Comparison of ENCODE assay signal across 10 cellular contexts in the genomic region with DNA sequence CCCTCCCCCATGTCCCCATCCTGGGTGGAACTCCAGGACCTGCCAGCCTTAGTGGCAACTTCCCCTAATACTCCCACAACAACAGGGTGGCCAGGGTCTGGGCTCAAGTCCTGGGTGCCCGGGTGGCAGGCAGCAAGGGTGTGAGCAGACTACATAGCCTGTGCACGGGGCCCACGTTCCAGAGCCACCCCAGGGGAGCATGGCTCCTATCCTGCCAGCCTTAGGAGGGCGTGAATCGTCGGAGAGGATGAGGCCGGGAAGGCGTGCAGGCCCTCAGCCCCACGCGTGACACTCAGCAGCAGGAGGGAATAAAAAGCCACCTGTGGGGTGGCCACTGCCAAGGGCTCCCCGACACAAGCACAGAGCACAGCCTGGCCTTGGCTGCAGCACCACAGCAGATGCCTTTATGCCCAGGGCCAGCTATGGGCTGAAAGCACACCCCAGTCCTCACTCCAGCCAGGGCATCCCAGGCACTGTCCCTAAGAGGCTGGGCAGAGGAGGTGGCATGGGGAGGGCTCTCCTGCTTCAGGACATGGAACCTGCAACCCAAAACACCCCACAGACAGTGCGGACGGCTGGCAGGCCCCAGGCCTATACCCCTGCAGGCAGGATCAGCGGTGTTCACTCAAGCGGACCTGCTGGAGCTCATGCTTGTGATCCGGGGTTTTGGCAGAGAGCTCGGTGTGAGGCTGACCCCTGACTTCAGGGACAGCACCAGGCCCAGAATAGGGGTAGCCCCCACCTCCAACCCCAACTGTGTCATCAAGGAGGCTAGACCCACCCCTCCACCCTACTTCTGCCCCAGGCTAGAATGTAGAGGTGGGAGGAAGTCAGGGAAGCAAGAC. TPM values are rescaled to one million over a fixed set of nuclear protein-coding genes. Genes with fewer than 3 reads are reported as not detected.
DNase-seq lines count a peak whose midpoint lies in the region; TF ChIP-seq lines count a peak whose summit lies in the region.
"Had no signal": no experiment of that assay in that cellular context is flagged by ENCODE, and none has a peak within 500 bp of the region (broad histone marks: within the 10 kb centered on the region; RNA-seq: fewer than 3 reads in every experiment).

No MANE protein-coding gene starts in this region.

- H3K4ac ChIP-seq in mesenchymal stem cell (ENCODE audit: low read depth in 1 of 2, low read length in 2 of 2), result peak overlapping the region; percentile 51 to 91

- peaks cover 56% of the 10 kb centered on the region for H3K4me1 ChIP-seq in colonic mucosa
- H3K4me1 ChIP-seq in mesenchymal stem cell (ENCODE audit: control insufficient read depth, insufficient read depth, low read depth, low read length), result peaks cover 77% of the 10 kb centered on the region
- peaks cover 38% of the 10 kb centered on the region for H3K4me1 ChIP-seq in prostate gland (replicated peaks)

- peak overlapping the region; percentile 93 for H3K4me2 ChIP-seq in mesenchymal stem cell (ENCODE audit: low read length, poor library complexity, severe bottlenecking)

- H4K91ac ChIP-seq in mesenchymal stem cell (ENCODE audit: low read length), result peak overlapping the region; percentile 48

- no peak overlapping the region for H2BK120ac ChIP-seq in mesenchymal stem cell (ENCODE audit: low read depth, low read length)

- H3K9me3 ChIP-seq in colonic mucosa (no peaks in the 10 kb centered on the region), mesenchymal stem cell (ENCODE audit: control insufficient read depth, low read length) (no peaks in the 10 kb centered on the region), prostate gland (no peaks in the 10 kb centered on the region)

- intact Hi-C loops in colonic mucosa (cut with DNase I) (no loop called here), prostate gland (cut with DNase I) (no loop called here)

- peaks cover 4% of the 10 kb centered on the region for H3K27me3 ChIP-seq in colonic mucosa
- no peaks in the 10 kb centered on the region for H3K27me3 ChIP-seq in mesenchymal stem cell (ENCODE audit: control insufficient read depth in 1 of 2, insufficient read depth in 1 of 2, low read length in 2 of 2)
- no peaks in the 10 kb centered on the region for H3K27me3 ChIP-seq in prostate gland (replicated peaks; ENCODE audit: insufficient read depth)

- H3K79me1 ChIP-seq in mesenchymal stem cell (replicated peaks; ENCODE audit: low read length, poor library complexity, severe bottlenecking), result no peaks in the 10 kb centered on the region

- H3K36me3 ChIP-seq in colonic mucosa (no peaks in the 10 kb centered on the region), mesenchymal stem cell (ENCODE audit: control insufficient read depth in 1 of 2, insufficient read depth in 2 of 2, low read depth in 1 of 2, low read length in 2 of 2) (peaks cover 0 to 60% of the 10 kb centered on the region in 2 experiments), prostate gland (no peaks in the 10 kb centered on the region)

- peak overlapping the region; percentile 60 for H2BK5ac ChIP-seq in mesenchymal stem cell (ENCODE audit: low read depth, low read length, poor library complexity, severe bottlenecking)

- H3K4me3 Mint-ChIP-seq in HFFc6, result peak overlapping the region; percentile 93

- H3K36me3 Mint-ChIP-seq in HFFc6 (ENCODE audit: low read depth), result peaks cover 24% of the 10 kb centered on the region

- peak overlapping the region; percentile 94 for H3K27ac ChIP-seq in colonic mucosa
- H3K27ac ChIP-seq in mesenchymal stem cell (ENCODE audit: low read length, poor library complexity, severe bottlenecking), result peak overlapping the region; percentile 99
- no peak overlapping the region for H3K27ac ChIP-seq in prostate gland
- H3K27ac ChIP-seq: SK-N-MC had no signal

- TF ChIP-seq CTCF in HFFc6 (IDR thresholded peaks at IDR 0.05) (no peak), colonic mucosa (IDR thresholded peaks at IDR 0.05) (no peak), GM10266 (IDR thresholded peaks at IDR 0.05; ENCODE audit: control insufficient read depth, insufficient read depth, low read depth, missing control alignments) (no peak), prostate gland (IDR thresholded peaks at IDR 0.05) (no peak)

- peak overlapping the region; percentile 44 to 98 for H3K9ac ChIP-seq in colonic mucosa (ENCODE audit: low read depth in 2 of 2, low read length in 2 of 2)
- peak overlapping the region; percentile 92 for H3K9ac ChIP-seq in mesenchymal stem cell (ENCODE audit: low read length)

- H3K4me3 ChIP-seq in colonic mucosa (peak overlapping the region; percentile 91), mesenchymal stem cell (ENCODE audit: insufficient read depth in 1 of 2, low read depth in 1 of 2, low read length in 2 of 2) (peak overlapping the region in 1 of 2 experiments; percentile 89), prostate gland (no peak overlapping the region)
- H3K4me3 ChIP-seq: SK-N-MC had no signal

- peak overlapping the region; percentile 51 to 80 for H2BK12ac ChIP-seq in mesenchymal stem cell (ENCODE audit: low read length in 2 of 2)

- H2AFZ ChIP-seq in mesenchymal stem cell (ENCODE audit: low read depth, low read length), result no peak overlapping the region

- WGBS in mesenchymal stem cell, result 69% methylated on average over 17 of the region's 17 CpGs
- WGBS in prostate gland, result 77% methylated on average over 17 of the region's 17 CpGs

- H4K8ac ChIP-seq in mesenchymal stem cell (ENCODE audit: low read length), result peak overlapping the region; percentile 74

- H3K4me1 Mint-ChIP-seq in HFFc6 (ENCODE audit: low read depth), result peaks cover 84% of the 10 kb centered on the region

- H3K23ac ChIP-seq in mesenchymal stem cell (ENCODE audit: low read length in 2 of 2), result peak overlapping the region; percentile 16 to 95

- H3K27ac Mint-ChIP-seq in HFFc6, result peak overlapping the region; percentile 95

- DNase-seq in HFFc6 (no peak), colonic mucosa (no peak), mesenchymal stem cell (no peak), superior temporal gyrus (ENCODE audit: extremely low spot score) (peak; percentile 57), GM10266 (ENCODE audit: extremely low spot score) (no peak), NCI-H2029 (lab: John Stamatoyannopoulos, UW) (no peak), KG1 (lab: John Stamatoyannopoulos, UW) (no peak), prostate gland (ENCODE audit: low spot score) (no peak)

- H3K9me3 Mint-ChIP-seq in HFFc6, result no peaks in the 10 kb centered on the region

- H3K14ac ChIP-seq in mesenchymal stem cell (ENCODE audit: low read length in 2 of 2), result peak overlapping the region in 1 of 2 experiments; percentile 76

- peaks cover 31% of the 10 kb centered on the region for H3K27me3 Mint-ChIP-seq in HFFc6 (ENCODE audit: insufficient read depth)

- peak overlapping the region; percentile 71 for H2BK15ac ChIP-seq in mesenchymal stem cell (ENCODE audit: low read depth, poor library complexity, severe bottlenecking)

- TF ChIP-seq POLR2A in prostate gland (IDR thresholded peaks at IDR 0.05), result no peak

- peak overlapping the region; percentile 72 to 89 for H3K18ac ChIP-seq in mesenchymal stem cell (ENCODE audit: low read depth in 1 of 2, low read length in 2 of 2)

- peak overlapping the region; percentile 73 for H2AK5ac ChIP-seq in mesenchymal stem cell (ENCODE audit: low read length, severe bottlenecking)

RNA-seq across cellular contexts. Expression of a gene that starts 2.7 kb away (rescaled TPM):
- total RNA-seq in HFFc6 (2021; fragmentation: NEBNext Ultra II Directional; extraction: Animal tissue kit (Norgen Biotek cat#: 25700)), result 100 to 1,000 TPM; 126 to 148 (median 130) TPM
- total RNA-seq in colonic mucosa, result 100 to 1,000 TPM; 110 to 130 TPM
- polyA plus RNA-seq in mesenchymal stem cell (2013, experiment 1 of 2), result 169 TPM
- 176 TPM for polyA plus RNA-seq in mesenchymal stem cell (2013, experiment 2 of 2)
- 100 to 1,000 TPM in 1 of 2 donors, 10 to 100 TPM in 1; 51.1 to 181 TPM for total RNA-seq in prostate gland

RNA-seq across cellular contexts. Expression of a gene that starts 30.0 kb away (rescaled TPM):
- not detected for total RNA-seq in HFFc6 (2021; fragmentation: NEBNext Ultra II Directional; extraction: Animal tissue kit (Norgen Biotek cat#: 25700))
- 10 to 100 TPM in 1 of 2 donors, not detected in 1; 19.1 TPM for total RNA-seq in colonic mucosa
- not detected for polyA plus RNA-seq in mesenchymal stem cell (2013, experiment 1 of 2)
- not detected for polyA plus RNA-seq in mesenchymal stem cell (2013, experiment 2 of 2)
- 1 to 10 TPM in 1 of 2 donors, not detected in 1; 7.0 TPM for total RNA-seq in prostate gland
- total RNA-seq: HT1080 had no signal

RNA-seq across cellular contexts. Expression of a gene that starts 41.8 kb away (rescaled TPM):
- total RNA-seq in HFFc6 (2021; fragmentation: NEBNext Ultra II Directional; extraction: Animal tissue kit (Norgen Biotek cat#: 25700)), result not detected
- 10 to 100 TPM in 1 of 2 donors, not detected in 1; 29.1 TPM for total RNA-seq in colonic mucosa
- not detected for polyA plus RNA-seq in mesenchymal stem cell (2013, experiment 1 of 2)
- polyA plus RNA-seq in mesenchymal stem cell (2013, experiment 2 of 2), result not detected
- total RNA-seq in prostate gland, result not detected
- total RNA-seq: HT1080 had no signal

Comparison
In these comparisons a context has a peak if more than half of its experiments do, and no peak if none do; other contexts are left out.
1. H3K27ac ChIP-seq: peak in colonic mucosa (single experiment) and mesenchymal stem cell (single experiment); none in prostate gland (0 of 2).